ENCODE assay signal across 8 cellular contexts in genomic region chr2:120312861-120313694, GRCh38. TPM values are rescaled to one million over a fixed set of nuclear protein-coding genes. Genes with fewer than 3 reads are reported as not detected.
A peak's percentile ranks its signal among the peaks of the same experiment; 100 is the strongest.
DNase-seq lines count a peak whose midpoint lies in the region; ATAC-seq and TF ChIP-seq lines count a peak whose summit lies in the region.

No MANE protein-coding gene starts in this region.

- peaks cover 0 to 10% (median 0%) of the 10 kb centered on the region in 4 donors for H3K4me1 ChIP-seq in right lobe of liver

- intact Hi-C loops in right lobe of liver (cut with DNase I) = loop anchor here in 1 of 2 donors (10.0 kb wide), 1 partner anchor 362 kb away; no protein-coding TSS in a partner anchor

- TF ChIP-seq CTCF in GM12865 (IDR thresholded peaks at IDR 0.05; ENCODE audit: insufficient read depth, low read depth, low read length, missing control alignments) (peak; percentile 85), right lobe of liver (IDR thresholded peaks at IDR 0.05) (peak; percentile 87 to 92 (median 90))

- H3K4me3 ChIP-seq in GM12865 (ENCODE audit: low read depth, low read length) (peak overlapping the region; percentile 11), right lobe of liver (peak overlapping the region; percentile 37 to 48 (median 47))

- ATAC-seq in HG03135 (IDR thresholded peaks at IDR 0.05; ENCODE audit: unreplicated experiment) (peak; percentile 41), right lobe of liver (peak; percentile 92 to 96 (median 94)), HG02938 (IDR thresholded peaks at IDR 0.05; ENCODE audit: unreplicated experiment) (no peak)

- no peak for TF ChIP-seq POLR2A in right lobe of liver (IDR thresholded peaks at IDR 0.05)

- H3K9me3 ChIP-seq in right lobe of liver = no peaks in the 10 kb centered on the region

- 1% methylated on average over 29 of the region's 37 CpGs for WGBS in right lobe of liver (ENCODE audit: insufficient coverage, low coverage, low lambda C conversion rate, missing lambda C conversion rate)

- no peaks in the 10 kb centered on the region for H3K27me3 ChIP-seq in right lobe of liver

- DNase-seq in GM12865 (ENCODE audit: low read depth) = peak; percentile 81
- DNase-seq in NCI-H526 treated with DMSO at 0.1 percent for 48 hours (lab: John Stamatoyannopoulos, UW) = peak; percentile 90
- peak; percentile 74 to 76 for DNase-seq in activated CD4-positive, alpha-beta T cell treated with anti-CD3 and anti-CD28 coated beads, Interleukin-2, amount 50 U/mL, for 4 hours
- DNase-seq in dermis microvascular lymphatic vessel endothelial cell (ENCODE audit: low read depth in 2 of 2) = peak; percentile 70 to 87
- DNase-seq in right lobe of liver = peak; percentile 83 to 84 (median 84)
- peak; percentile 74 for DNase-seq in stimulated activated CD4-positive, alpha-beta T cell treated with anti-CD3 and anti-CD28 coated beads, Interleukin-2, amount 100 ng/mL, for 4 hours (ENCODE audit: low read depth)

- H3K27ac ChIP-seq in right lobe of liver = peak overlapping the region in 1 of 3 donors; percentile 56

- no peaks in the 10 kb centered on the region for H3K36me3 ChIP-seq in right lobe of liver

RNA-seq across cellular contexts. Expression of gene INHBB, which starts 32.9 kb away (rescaled TPM):
- 20.4 and 35.3 TPM in 2 replicates for total RNA-seq in dermis microvascular lymphatic vessel endothelial cell
- 10 to 100 TPM in 3 of 6 experiments, 1 to 10 TPM in 2, under 1 TPM in 1; 0.37 to 15.9 (median 9.6) TPM for total RNA-seq in right lobe of liver
